In genomic region chr12:18139989-18140596, GRCh38 we compare ENCODE assay signal across 8 cellular contexts. TPM values are rescaled to one million over a fixed set of nuclear protein-coding genes. Genes with fewer than 3 reads are reported as not detected.
A peak's percentile ranks its signal among the peaks of the same experiment; 100 is the strongest.
DNase-seq lines count a peak whose midpoint lies in the region; ATAC-seq and TF ChIP-seq lines count a peak whose summit lies in the region.

No MANE protein-coding gene starts in this region.

- H3K9me3 Mint-ChIP-seq in WTC11 = no peaks in the 10 kb centered on the region

- intact Hi-C loops in left colon (cut with DNase I, micrococcal nuclease) = no loop called here

- POLR2A ChIA-PET in WTC11 (lab: Charles Lee) = no interaction called here

- no peak overlapping the region for H3K27ac Mint-ChIP-seq in WTC11

- CTCF ChIA-PET in WTC11 (lab: Charles Lee) = interaction anchor here (3.1 kb wide), 1 partner anchor 85 kb away, joined by 16 read pairs; no protein-coding TSS in a partner anchor

- H3K4me1 Mint-ChIP-seq in WTC11 = peaks cover 6% of the 10 kb centered on the region

- H3K27me3 Mint-ChIP-seq in WTC11 (ENCODE audit: low read depth) = no peaks in the 10 kb centered on the region

- DNase-seq in NCI-H82 (lab: John Stamatoyannopoulos, UW) (peak; percentile 57), NCI-H82 treated with DMSO at 0.1 percent for 48 hours (lab: John Stamatoyannopoulos, UW; ENCODE audit: unreplicated experiment) (no peak), Kasumi-1 (lab: John Stamatoyannopoulos, UW) (peak; percentile 78 to 90), WTC11 (ENCODE audit: low spot score) (no peak), left colon (no peak), HPDE6-E6E7 (ENCODE audit: extremely low spot score) (no peak), D341Med (ENCODE audit: low spot score) (no peak)

- TF ChIP-seq CTCF in WTC11 (IDR thresholded peaks at IDR 0.05) = peak; percentile 50

- no peak overlapping the region for H3K4me3 Mint-ChIP-seq in WTC11

- H3K36me3 Mint-ChIP-seq in WTC11 = no peaks in the 10 kb centered on the region

- ATAC-seq in WTC11 (no peak), left colon (peak; percentile 61), GM18517 (IDR thresholded peaks at IDR 0.05; ENCODE audit: unreplicated experiment) (no peak)

TF ChIP-seq in WTC11, 78 proteins besides CTCF, POLR2A, EP300 and RAD21:
- TF ChIP-seq IRF2 (CRISPR knock-in tag; IDR thresholded peaks at IDR 0.05; ENCODE audit: borderline replicate concordance, low read depth) = no peak

RNA-seq across cellular contexts. Expression of gene RERGL, which starts 50.1 kb away (rescaled TPM):
- total RNA-seq in WTC11 (2021) = 0.18 TPM in 1 of 3 replicates, not detected in the others
- 1 to 10 TPM; 2.7 to 6.2 TPM for total RNA-seq in left colon

Comparison
In these comparisons a context has a peak if more than half of its experiments do, and no peak if none do; other contexts are left out.
1. DNase-seq: peak in NCI-H82 (single experiment) and Kasumi-1 (2 of 2); none in NCI-H82 treated with DMSO at 0.1 percent for 48 hours (single experiment), WTC11 (single experiment), left colon (0 of 2), HPDE6-E6E7 (single experiment) and D341Med (single experiment).